ENCODE assay signal across 29 cellular contexts in the genomic region with DNA sequence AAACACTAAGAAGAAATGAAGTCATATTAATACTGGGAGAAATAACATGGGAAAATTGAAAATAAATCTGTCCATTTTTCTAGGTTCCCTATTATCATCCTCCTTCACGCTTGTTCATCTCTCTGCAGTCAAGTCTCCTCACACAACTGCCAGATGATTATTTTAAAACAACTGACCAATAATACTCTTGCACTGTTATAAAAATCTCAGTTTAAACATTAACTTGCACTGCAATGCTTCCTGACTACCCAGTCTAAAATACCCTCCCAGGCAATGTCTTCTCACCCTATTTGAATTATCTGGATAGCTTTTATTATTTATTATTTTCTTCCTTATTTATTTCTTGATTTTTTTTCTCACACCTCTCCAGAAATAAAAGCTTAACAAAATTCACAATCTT.
"Had no signal": no experiment of that assay in that cellular context is flagged by ENCODE, and none has a peak within 500 bp of the region (broad histone marks: within the 10 kb centered on the region; RNA-seq: fewer than 3 reads in every experiment).

No MANE protein-coding gene starts in this region.

- H3K27ac ChIP-seq: adrenal gland, body of pancreas, epithelial cell of prostate, esophagus squamous epithelium, gastroesophageal sphincter, heart right ventricle, hepatocyte, VCaP had no signal

- H3K36me3 ChIP-seq: adrenal gland, esophagus squamous epithelium, gastroesophageal sphincter, heart right ventricle had no signal

- H3K4me3 ChIP-seq: adrenal gland, body of pancreas, esophagus squamous epithelium, gastroesophageal sphincter, heart right ventricle, hepatocyte had no signal

- H3K27me3 ChIP-seq: adrenal gland, body of pancreas, esophagus squamous epithelium, gastroesophageal sphincter, heart right ventricle, hepatocyte had no signal

- ATAC-seq: activated CD4-positive, CD25-positive, alpha-beta regulatory T cell treated with anti-CD3 and anti-CD28 coated beads, Interleukin-2, amount 50 U/mL, for 24 hours; activated CD8-positive, alpha-beta T cell treated with anti-CD3 and anti-CD28 coated beads for 36 hours; activated naive CD8-positive, alpha-beta T cell treated with anti-CD3 and anti-CD28 coated beads, Interleukin-2, amount 50 U/mL, for 24 hours; activated T-cell treated with anti-CD3 and anti-CD28 coated beads, Interleukin-2, amount 50 U/mL, for 4 hours; body of pancreas; effector memory CD8-positive, alpha-beta T cell; gastroesophageal sphincter; heart right ventricle had no signal

- DNase-seq: activated B cell treated with CpG ODN at 0.5 μM for 24 hours; activated CD4-positive, alpha-beta T cell treated with anti-CD3 and anti-CD28 coated beads for 48 hours; activated CD4-positive, alpha-beta T cell treated with anti-CD3 and anti-CD28 coated beads, Interleukin-2, amount 50 U/mL, for 1 hour; activated CD4-positive, alpha-beta T cell treated with anti-CD3 and anti-CD28 coated beads, Interleukin-2, amount 50 U/mL, for 48 hours; activated CD8-positive, alpha-beta memory T cell treated with anti-CD3 and anti-CD28 coated beads for 24 hours; activated CD8-positive, alpha-beta T cell treated with anti-CD3 and anti-CD28 coated beads for 36 hours; activated effector memory CD4-positive, alpha-beta T cell treated with anti-CD3 and anti-CD28 coated beads, Interleukin-2, amount 50 U/mL, for 16 hours; activated naive CD4-positive, alpha-beta T cell treated with anti-CD3 and anti-CD28 coated beads for 36 hours; activated naive CD8-positive, alpha-beta T cell treated with anti-CD3 and anti-CD28 coated beads for 36 hours; activated naive CD8-positive, alpha-beta T cell treated with anti-CD3 and anti-CD28 coated beads, Interleukin-2, amount 50 U/mL, for 24 hours; activated T-cell treated with anti-CD3 and anti-CD28 coated beads, Interleukin-2, amount 50 U/mL, for 4 hours; adrenal gland; amygdala; aorta; body of pancreas; caudate nucleus; cortex of kidney; dermis blood vessel endothelial cell; effector CD4-positive, alpha-beta T cell; effector memory CD8-positive, alpha-beta T cell; esophagus squamous epithelium; foreskin melanocyte; heart right ventricle; T-helper 2 cell had no signal

- H3K9me3 ChIP-seq: adrenal gland, body of pancreas, esophagus squamous epithelium, gastroesophageal sphincter, heart right ventricle had no signal
